8 cellular contexts compared by ENCODE assay signal in genomic region chr6:37381579-37381978, GRCh38. TPM values are rescaled to one million over a fixed set of nuclear protein-coding genes. Genes with fewer than 3 reads are reported as not detected.
A peak's percentile ranks its signal among the peaks of the same experiment; 100 is the strongest.
DNase-seq lines count a peak whose midpoint lies in the region; ATAC-seq and TF ChIP-seq lines count a peak whose summit lies in the region.

No MANE protein-coding gene starts in this region.

- H3K79me2 ChIP-seq in DOHH2 (ENCODE audit: control insufficient read depth, low read length) = no peaks in the 10 kb centered on the region

- no peaks in the 10 kb centered on the region for H4K20me1 ChIP-seq in DOHH2 (ENCODE audit: control insufficient read depth, insufficient read depth, low read depth, low read length)

- no peak overlapping the region for H3K4me3 Mint-ChIP-seq in HFFc6
- H3K4me3 Mint-ChIP-seq in activated CD8-positive, alpha-beta T cell treated with anti-CD3 and anti-CD28 coated beads, Interleukin-2, amount 10 ng/mL, durations not matched to agents 7 days and 5 days = no peak overlapping the region

- TF ChIP-seq CTCF in DOHH2 (IDR thresholded peaks at IDR 0.05; ENCODE audit: low read depth, low read length, poor library complexity, severe bottlenecking) (peak; percentile 80), HFFc6 (IDR thresholded peaks at IDR 0.05) (peak; percentile 82), gastroesophageal sphincter (IDR thresholded peaks at IDR 0.05) (peak in 3 of 4 experiments; percentile 26 to 53 (median 36))

- peaks cover 38% of the 10 kb centered on the region for H3K4me1 ChIP-seq in DOHH2 (ENCODE audit: control insufficient read depth, low read length)
- no peaks in the 10 kb centered on the region for H3K4me1 ChIP-seq in gastroesophageal sphincter

- CTCF ChIA-PET in activated CD8-positive, alpha-beta T cell treated with anti-CD3 and anti-CD28 coated beads, Interleukin-2, amount 10 ng/mL, durations not matched to agents 7 days and 5 days (lab: Charles Lee) = interaction anchor here (0.7 to 4.2 kb wide), 14 partner anchors 9 to 328 kb away, joined by 3 to 19 read pairs (median 3); no protein-coding TSS in a partner anchor

- POLR2A ChIA-PET in activated CD8-positive, alpha-beta T cell treated with anti-CD3 and anti-CD28 coated beads, Interleukin-2, amount 10 ng/mL, durations not matched to agents 7 days and 5 days (lab: Charles Lee) = no interaction called here

- 43 to 46% methylated on average over 2 of the region's 2 CpGs for WGBS in gastroesophageal sphincter (ENCODE audit: low coverage in 1 of 2), 2 donors

- peaks cover 9% of the 10 kb centered on the region; the same call in 1 of the 2 replicates for H3K4me1 Mint-ChIP-seq in HFFc6 (ENCODE audit: low read depth)
- no peaks in the 10 kb centered on the region for H3K4me1 Mint-ChIP-seq in activated CD8-positive, alpha-beta T cell treated with anti-CD3 and anti-CD28 coated beads, Interleukin-2, amount 10 ng/mL, durations not matched to agents 7 days and 5 days (ENCODE audit: low read depth)

- ATAC-seq in activated CD8-positive, alpha-beta T cell treated with anti-CD3 and anti-CD28 coated beads, Interleukin-2, amount 10 ng/mL, durations not matched to agents 7 days and 5 days = peak; percentile 76
- ATAC-seq in gastroesophageal sphincter (no peak), GM21367 (IDR thresholded peaks at IDR 0.05; ENCODE audit: unreplicated experiment) (no peak), HG03571 (IDR thresholded peaks at IDR 0.05; ENCODE audit: unreplicated experiment) (no peak)

- H3K9me3 Mint-ChIP-seq in HFFc6 = no peaks in the 10 kb centered on the region
- no peaks in the 10 kb centered on the region for H3K9me3 Mint-ChIP-seq in activated CD8-positive, alpha-beta T cell treated with anti-CD3 and anti-CD28 coated beads, Interleukin-2, amount 10 ng/mL, durations not matched to agents 7 days and 5 days (ENCODE audit: insufficient read depth)

- TF ChIP-seq POLR2A in gastroesophageal sphincter (IDR thresholded peaks at IDR 0.05) = no peak

- H3K36me3 ChIP-seq in DOHH2 (ENCODE audit: control insufficient read depth, low read length) = peaks cover 38% of the 10 kb centered on the region
- peaks cover 0 to 97% of the 10 kb centered on the region in 2 donors for H3K36me3 ChIP-seq in gastroesophageal sphincter

- no peak overlapping the region for H3K4me3 ChIP-seq in DOHH2 (ENCODE audit: low read length)
- no peak overlapping the region for H3K4me3 ChIP-seq in gastroesophageal sphincter

- no peak overlapping the region for H3K27ac ChIP-seq in DOHH2 (ENCODE audit: low read depth, low read length)
- no peak overlapping the region for H3K27ac ChIP-seq in gastroesophageal sphincter

- H3K4me2 ChIP-seq in DOHH2 (ENCODE audit: low read length) = no peak overlapping the region

- no peak overlapping the region for H3K27ac Mint-ChIP-seq in HFFc6
- H3K27ac Mint-ChIP-seq in activated CD8-positive, alpha-beta T cell treated with anti-CD3 and anti-CD28 coated beads, Interleukin-2, amount 10 ng/mL, durations not matched to agents 7 days and 5 days = no peak overlapping the region

- TF ChIP-seq EP300 in gastroesophageal sphincter (IDR thresholded peaks at IDR 0.05) = no peak

- peaks cover 18% of the 10 kb centered on the region for H3K36me3 Mint-ChIP-seq in HFFc6 (ENCODE audit: low read depth)
- H3K36me3 Mint-ChIP-seq in activated CD8-positive, alpha-beta T cell treated with anti-CD3 and anti-CD28 coated beads, Interleukin-2, amount 10 ng/mL, durations not matched to agents 7 days and 5 days (ENCODE audit: low read depth) = peaks cover 40% of the 10 kb centered on the region

- H3K27me3 ChIP-seq in DOHH2 (ENCODE audit: control insufficient read depth, low read length) = no peaks in the 10 kb centered on the region
- H3K27me3 ChIP-seq in gastroesophageal sphincter = no peaks in the 10 kb centered on the region

- H3K27me3 Mint-ChIP-seq in HFFc6 (ENCODE audit: insufficient read depth) = no peaks in the 10 kb centered on the region; the same call in 1 of the 2 replicates
- no peaks in the 10 kb centered on the region for H3K27me3 Mint-ChIP-seq in activated CD8-positive, alpha-beta T cell treated with anti-CD3 and anti-CD28 coated beads, Interleukin-2, amount 10 ng/mL, durations not matched to agents 7 days and 5 days (ENCODE audit: low read depth)

- no peaks in the 10 kb centered on the region for H3K9me2 ChIP-seq in DOHH2 (replicated peaks; ENCODE audit: control insufficient read depth, low read length)

- peak; percentile 58 for DNase-seq in HFFc6
- DNase-seq in NCI-H345 treated with DMSO at 0.1 percent for 48 hours (lab: John Stamatoyannopoulos, UW; ENCODE audit: unreplicated experiment) = peak; percentile 22
- peak; percentile 53 for DNase-seq in activated CD8-positive, alpha-beta T cell treated with anti-CD3 and anti-CD28 coated beads, Interleukin-2, amount 10 ng/mL, durations not matched to agents 7 days and 5 days
- DNase-seq in pulmonary artery endothelial cell (ENCODE audit: low read depth, low spot score) = peak; percentile 29

- H3F3A ChIP-seq in DOHH2 (ENCODE audit: control insufficient read depth, insufficient read depth) = peaks cover 6% of the 10 kb centered on the region; the same call in 1 of the 2 replicates

- H3K9me3 ChIP-seq in DOHH2 (ENCODE audit: control insufficient read depth, insufficient read depth, low read length) = no peaks in the 10 kb centered on the region
- no peaks in the 10 kb centered on the region for H3K9me3 ChIP-seq in gastroesophageal sphincter

RNA-seq across cellular contexts. Expression of gene RNF8, which starts 27.8 kb away (rescaled TPM):
- total RNA-seq in HFFc6 (2021; fragmentation: NEBNext Ultra II Directional; extraction: Animal tissue kit (Norgen Biotek cat#: 25700)) = 10 to 100 TPM; 14.1 to 18.5 (median 17.5) TPM
- 10 to 100 TPM; 23.2 to 23.7 TPM for total RNA-seq in activated CD8-positive, alpha-beta T cell treated with anti-CD3 and anti-CD28 coated beads, Interleukin-2, amount 10 ng/mL, durations not matched to agents 7 days and 5 days
- total RNA-seq in gastroesophageal sphincter (10 to 100 TPM in 3 of 4 donors, 1 to 10 TPM in 1; 10.0 to 21.5 (median 16.0) TPM), pulmonary artery endothelial cell (28.0 and 43.7 TPM in 2 replicates)

RNA-seq across cellular contexts. Expression of gene CMTR1, which starts 51.4 kb away (rescaled TPM):
- total RNA-seq in HFFc6 (2021; fragmentation: NEBNext Ultra II Directional; extraction: Animal tissue kit (Norgen Biotek cat#: 25700)) = 10 to 100 TPM; 36.1 to 42.2 (median 37.6) TPM
- total RNA-seq in activated CD8-positive, alpha-beta T cell treated with anti-CD3 and anti-CD28 coated beads, Interleukin-2, amount 10 ng/mL, durations not matched to agents 7 days and 5 days = 10 to 100 TPM; 71.7 to 74.2 TPM
- total RNA-seq in gastroesophageal sphincter (10 to 100 TPM; 35.1 to 49.2 (median 41.4) TPM), pulmonary artery endothelial cell (32.6 and 61.9 TPM in 2 replicates)
